12 cellular contexts compared by ENCODE assay signal in the genomic region with DNA sequence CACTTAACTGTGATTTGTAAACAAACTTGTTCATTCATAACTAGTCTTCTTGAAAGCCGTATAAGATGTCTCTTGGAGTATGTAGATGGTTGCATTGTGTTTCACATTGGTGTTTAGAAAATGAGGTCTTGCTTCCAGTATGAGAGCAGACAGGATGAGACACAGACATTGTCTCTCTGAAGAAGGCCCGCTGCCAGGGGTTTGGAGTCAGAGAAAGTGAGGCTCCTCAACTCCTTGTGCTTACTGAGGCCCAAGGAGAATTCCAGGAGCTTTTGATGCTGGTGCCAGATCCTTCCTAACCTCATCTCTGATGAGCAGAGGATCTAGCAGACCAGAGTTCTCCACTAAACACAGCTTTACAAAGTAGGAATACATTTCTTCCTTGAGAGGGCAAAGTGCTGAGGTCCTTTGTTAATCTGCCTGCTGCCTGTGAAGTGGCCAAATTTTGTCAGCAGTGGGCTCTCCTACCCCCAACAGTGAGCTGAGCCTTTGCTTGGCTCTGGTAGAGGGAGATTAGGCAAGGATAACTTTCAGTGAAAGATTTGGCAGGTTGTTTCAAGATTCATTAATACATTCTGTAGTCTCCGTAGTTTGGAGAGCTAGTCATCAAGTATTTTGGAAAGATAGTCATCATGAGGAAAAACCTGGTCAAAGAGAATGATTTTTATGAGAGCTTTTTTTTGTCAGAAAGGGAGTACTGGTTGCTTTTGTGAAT. TPM values are rescaled to one million over a fixed set of nuclear protein-coding genes. Genes with fewer than 3 reads are reported as not detected.
DNase-seq lines count a peak whose midpoint lies in the region; ATAC-seq and TF ChIP-seq lines count a peak whose summit lies in the region.
"Had no signal": no experiment of that assay in that cellular context is flagged by ENCODE, and none has a peak within 500 bp of the region (broad histone marks: within the 10 kb centered on the region; RNA-seq: fewer than 3 reads in every experiment).

No MANE protein-coding gene starts in this region.

- intact Hi-C loops in heart left ventricle (cut with DNase I): no loop called here
- intact Hi-C loops in dorsolateral prefrontal cortex (cut with DNase I): no loop called here

- DNase-seq in cardiac muscle cell (ENCODE audit: low read depth in 1 of 2, low spot score in 1 of 2) (no peak), heart left ventricle (no peak), dorsolateral prefrontal cortex (no peak), osteoblast (ENCODE audit: insufficient read length, low spot score, missing footprints) (peak; percentile 76), NCI-H2196 (lab: John Stamatoyannopoulos, UW; ENCODE audit: unreplicated experiment) (no peak)
- DNase-seq in stimulated activated naive CD8-positive, alpha-beta T cell treated with anti-CD3 and anti-CD28 coated beads, Interleukin-15, Interleukin-2, amounts not matched to agents 100 U/mL and 50 U/mL, for 24 hours: no peak
- DNase-seq: BE2C, MM.1S, NCI-H526, SHP77 treated with DMSO at 0.1 percent for 48 hours had no signal

- H3K4me1 ChIP-seq in cardiac muscle cell (ENCODE audit: low read depth): peaks cover 19% of the 10 kb centered on the region
- H3K4me1 ChIP-seq in heart left ventricle: peaks cover 0 to 51% (median 6%) of the 10 kb centered on the region in 12 donors
- peaks cover 28% of the 10 kb centered on the region for H3K4me1 ChIP-seq in osteoblast (ENCODE audit: insufficient read depth, low read length)
- peaks cover 1% of the 10 kb centered on the region for H3K4me1 ChIP-seq in urinary bladder (ENCODE audit: insufficient read depth)
- H3K4me1 ChIP-seq: BE2C had no signal

- no peak for TF ChIP-seq POLR2A in heart left ventricle (IDR thresholded peaks at IDR 0.05)

- peaks cover 43% of the 10 kb centered on the region for H4K20me1 ChIP-seq in osteoblast (ENCODE audit: insufficient read depth, low read length)

- no peak overlapping the region for H2AFZ ChIP-seq in osteoblast (ENCODE audit: low read length)

- H3K4me3 ChIP-seq in cardiac muscle cell (no peak overlapping the region), heart left ventricle (no peak overlapping the region), dorsolateral prefrontal cortex (no peak overlapping the region), osteoblast (ENCODE audit: insufficient read depth, low read length) (no peak overlapping the region), urinary bladder (ENCODE audit: low read depth, low read length) (no peak overlapping the region)

- no peak for ATAC-seq in heart left ventricle
- no peak for ATAC-seq in HG02763 (IDR thresholded peaks at IDR 0.05; ENCODE audit: unreplicated experiment)
- ATAC-seq in stimulated activated naive CD8-positive, alpha-beta T cell treated with anti-CD3 and anti-CD28 coated beads, Interleukin-15, Interleukin-2, amounts not matched to agents 100 U/mL and 50 U/mL, for 24 hours: no peak

- peaks cover 94% of the 10 kb centered on the region for H3K79me2 ChIP-seq in osteoblast (ENCODE audit: insufficient read depth, low read length)

- TF ChIP-seq CTCF in cardiac muscle cell (IDR thresholded peaks at IDR 0.05; ENCODE audit: low read depth, low read length) (no peak), heart left ventricle (IDR thresholded peaks at IDR 0.05) (no peak), dorsolateral prefrontal cortex (IDR thresholded peaks at IDR 0.05 in 54 of 56, conservative IDR thresholded peaks at IDR 0.05 in 2 of 56; ENCODE audit: low read depth in 1 of 56, partially characterized antibody in 56 of 56) (no peak), osteoblast (IDR thresholded peaks at IDR 0.05; ENCODE audit: extremely low read depth, low read depth, low read length) (no peak)

- H3K36me3 ChIP-seq in cardiac muscle cell: peaks cover 28% of the 10 kb centered on the region
- peaks cover 0 to 75% (median 49%) of the 10 kb centered on the region in 9 donors for H3K36me3 ChIP-seq in heart left ventricle
- H3K36me3 ChIP-seq in osteoblast (ENCODE audit: insufficient read depth, low read length): peaks cover 42% of the 10 kb centered on the region
- peaks cover 2% of the 10 kb centered on the region for H3K36me3 ChIP-seq in urinary bladder (ENCODE audit: insufficient read depth)

- H3K27ac ChIP-seq in cardiac muscle cell (peak overlapping the region; percentile 69), heart left ventricle (peak overlapping the region in 2 of 12 donors; percentile 52 to 75), dorsolateral prefrontal cortex (peak overlapping the region in 32 of 59 donors; percentile 1 to 72 (median 46)), osteoblast (ENCODE audit: low read depth, low read length) (peak overlapping the region; percentile 77), urinary bladder (ENCODE audit: low read depth) (peak overlapping the region; percentile 30)

- H3K27me3 ChIP-seq in cardiac muscle cell: no peaks in the 10 kb centered on the region
- H3K27me3 ChIP-seq in heart left ventricle: no peaks in the 10 kb centered on the region
- H3K27me3 ChIP-seq in dorsolateral prefrontal cortex: no peaks in the 10 kb centered on the region
- H3K27me3 ChIP-seq in osteoblast (ENCODE audit: insufficient read depth, low read length): no peaks in the 10 kb centered on the region
- H3K27me3 ChIP-seq: BE2C had no signal

- 74 to 89% (median 75%) methylated on average over 3 of the region's 3 CpGs for WGBS in heart left ventricle, 4 donors
- WGBS in urinary bladder: 45% methylated on average over 3 of the region's 3 CpGs

- H3K4me2 ChIP-seq in osteoblast (ENCODE audit: insufficient read depth, low read length): peak overlapping the region; percentile 31

- no peaks in the 10 kb centered on the region for H3K9me3 ChIP-seq in cardiac muscle cell (ENCODE audit: low read depth)
- H3K9me3 ChIP-seq in heart left ventricle: no peaks in the 10 kb centered on the region
- no peaks in the 10 kb centered on the region for H3K9me3 ChIP-seq in osteoblast (ENCODE audit: low read depth, low read length)
- H3K9me3 ChIP-seq: BE2C had no signal

RNA-seq across cellular contexts. Expression of a gene that starts 9.7 kb away (rescaled TPM):
- total RNA-seq in cardiac muscle cell: 106 and 117 TPM in 2 replicates
- polyA plus RNA-seq in cardiac muscle cell: 103 and 127 TPM in 2 replicates
- total RNA-seq in heart left ventricle: 10 to 100 TPM; 44.8 to 90.2 (median 72.2) TPM
- polyA plus RNA-seq in heart left ventricle: 10 to 100 TPM; 22.7 to 75.3 TPM
- 100 to 1,000 TPM in 1 of 120 experiments, 10 to 100 TPM in 119; 50.9 to 101 (median 67.3) TPM for total RNA-seq in dorsolateral prefrontal cortex
- 74.8 and 80.3 TPM in 2 replicates for total RNA-seq in osteoblast
- total RNA-seq in urinary bladder: 86.5 TPM
- 84.7 TPM for polyA plus RNA-seq in urinary bladder

RNA-seq across cellular contexts. Expression of a gene that starts 29.3 kb away (rescaled TPM):
- total RNA-seq in cardiac muscle cell (not detected in 2 replicates), heart left ventricle (under 1 TPM in 2 of 9 donors, not detected in 7; 0.08 to 0.29 TPM), dorsolateral prefrontal cortex (1 to 10 TPM in 3 of 120 experiments, under 1 TPM in 38, not detected in 79; 0.11 to 1.7 (median 0.39) TPM), osteoblast (1.4 TPM in 1 of 2 replicates, not detected in the other), urinary bladder (0.95 TPM)
- polyA plus RNA-seq in cardiac muscle cell (0.54 TPM in 1 of 2 replicates, not detected in the other), heart left ventricle (under 1 TPM in 1 of 2 donors, not detected in 1; 0.03 TPM), urinary bladder (0.11 TPM)
